Comparison of ENCODE assay signal across 8 cellular contexts in the genomic region with DNA sequence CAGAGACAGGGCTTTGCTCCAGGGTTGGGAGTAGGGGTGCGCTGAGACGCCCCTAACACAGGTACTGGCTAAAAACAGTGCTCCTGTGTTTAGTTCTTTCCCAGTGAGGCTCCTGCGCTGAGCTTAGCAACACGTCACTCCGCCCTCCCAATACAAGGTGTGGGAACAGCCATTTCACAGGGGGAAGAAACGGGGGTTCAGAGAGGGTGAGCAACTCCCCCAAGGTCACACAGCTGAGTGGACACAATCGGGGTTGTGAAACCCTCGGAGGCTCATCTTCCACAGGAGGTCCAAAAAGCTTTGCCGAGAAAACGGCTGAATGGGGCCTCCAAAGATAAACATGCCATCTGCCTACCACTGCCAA. TPM values are rescaled to one million over a fixed set of nuclear protein-coding genes. Genes with fewer than 3 reads are reported as not detected.
DNase-seq lines count a peak whose midpoint lies in the region; ATAC-seq, FAIRE-seq and TF ChIP-seq lines count a peak whose summit lies in the region.

No MANE protein-coding gene starts in this region.

- H3K9me3 Mint-ChIP-seq in Caco-2 (ENCODE audit: unreplicated experiment) (no peaks in the 10 kb centered on the region), natural killer cell (no peaks in the 10 kb centered on the region)

- H3K36me3 Mint-ChIP-seq in Caco-2 (ENCODE audit: insufficient read depth, unreplicated experiment) (peaks cover 14% of the 10 kb centered on the region), natural killer cell (no peaks in the 10 kb centered on the region)

- CTCF ChIA-PET in Caco-2 (lab: Charles Lee), result interaction anchor here (1.1 kb wide), 1 partner anchor 18 kb away, joined by 7 read pairs; a partner anchor contains a TSS

- POLR2A ChIA-PET in Caco-2 (lab: Charles Lee), result no interaction called here

- H3K4me3 ChIP-seq in Caco-2 (ENCODE audit: low read depth, low read length), result no peak overlapping the region; the same call in 1 of the 2 replicates
- peak overlapping the region; percentile 40 for H3K4me3 ChIP-seq in bronchial epithelial cell (ENCODE audit: low read depth, low read length)

- H3K4me3 Mint-ChIP-seq in Caco-2 (ENCODE audit: unreplicated experiment) (peak overlapping the region; percentile 63), natural killer cell (peak overlapping the region; percentile 92)

- H3K36me3 ChIP-seq in Caco-2 (ENCODE audit: control insufficient read depth, insufficient read depth, low read length) (no peaks in the 10 kb centered on the region; the same call in 1 of the 2 replicates), bronchial epithelial cell (ENCODE audit: control insufficient read depth, insufficient read depth, low read length) (no peaks in the 10 kb centered on the region)

- no peak overlapping the region for H3K27ac Mint-ChIP-seq in Caco-2 (ENCODE audit: unreplicated experiment)
- H3K27ac Mint-ChIP-seq in natural killer cell, result no peak overlapping the region

- H3K4me1 ChIP-seq in Caco-2, result 0 out of 2 replicates have a peak, but pooled peaks cover 6% of the 10 kb centered on the region

- H3K9me3 ChIP-seq in Caco-2, result no peaks in the 10 kb centered on the region

- intact Hi-C loops in Caco-2 (cut with micrococcal nuclease; ENCODE audit: unreplicated experiment), result no loop called here
- intact Hi-C loops in natural killer cell (cut with micrococcal nuclease), result no loop called here

- no peak for FAIRE-seq in bronchial epithelial cell (lab: Jason Lieb, UNC)

- DNase-seq in Caco-2 (no peak), bronchial epithelial cell (ENCODE audit: low read depth) (no peak), natural killer cell (no peak), NCI-H2107 (lab: John Stamatoyannopoulos, UW) (no peak), RKO (ENCODE audit: low spot score) (no peak), HuH-7.5 (ENCODE audit: low spot score) (no peak)

- H3K27me3 Mint-ChIP-seq in Caco-2 (ENCODE audit: insufficient read depth, unreplicated experiment), result no peaks in the 10 kb centered on the region
- no peaks in the 10 kb centered on the region for H3K27me3 Mint-ChIP-seq in natural killer cell (ENCODE audit: low read depth in 2 of 2)

- H3K4me1 Mint-ChIP-seq in Caco-2 (ENCODE audit: low read depth, unreplicated experiment), result no peaks in the 10 kb centered on the region
- H3K4me1 Mint-ChIP-seq in natural killer cell, result peaks cover 17 to 19% of the 10 kb centered on the region in 2 donors

- BruUV-seq in Caco-2 (replicated peaks; lab: Mats Ljungman, UMichigan), result no TSS peak

- H3K27me3 ChIP-seq in Caco-2 (replicated peaks; ENCODE audit: control insufficient read depth, insufficient read depth, low read length) (no peaks in the 10 kb centered on the region), bronchial epithelial cell (ENCODE audit: control insufficient read depth, insufficient read depth, low read length) (no peaks in the 10 kb centered on the region)

- TF ChIP-seq CTCF in Caco-2 (IDR thresholded peaks at IDR 0.05; ENCODE audit: insufficient read depth in 1 of 2, low read depth in 1 of 2, low read length in 1 of 2, severe bottlenecking in 1 of 2, unreplicated experiment in 1 of 2) (no peak), bronchial epithelial cell (IDR thresholded peaks at IDR 0.05; ENCODE audit: insufficient read depth, low read length, severe bottlenecking) (no peak), natural killer cell (IDR thresholded peaks at IDR 0.05) (no peak)

- peak; percentile 8 for ATAC-seq in HG02870 (IDR thresholded peaks at IDR 0.05; ENCODE audit: unreplicated experiment)
- no peak for ATAC-seq in natural killer cell
- ATAC-seq in esophagus mucosa, result no peak

RNA-seq across cellular contexts. Expression of a gene that starts 0.6 kb away (rescaled TPM):
- total RNA-seq in Caco-2 (2022), result 1.1 and 1.3 TPM in 2 replicates
- 0.26 and 0.38 TPM in 2 replicates for total RNA-seq in bronchial epithelial cell
- total RNA-seq in natural killer cell, result 1 to 10 TPM; 2.2 to 5.1 (median 4.8) TPM
- total RNA-seq in esophagus mucosa, result 0.56 TPM

RNA-seq across cellular contexts. Expression of a gene that starts 17.9 kb away (rescaled TPM):
- total RNA-seq in Caco-2 (2022), result 17.1 and 18.3 TPM in 2 replicates
- 22.1 and 35.8 TPM in 2 replicates for total RNA-seq in bronchial epithelial cell
- 10 to 100 TPM; 29.1 to 35.6 (median 32.9) TPM for total RNA-seq in natural killer cell
- 4.6 TPM for total RNA-seq in esophagus mucosa

RNA-seq across cellular contexts. Expression of a gene that starts 34.7 kb away (rescaled TPM):
- total RNA-seq in Caco-2 (2022) (8.5 and 11.3 TPM in 2 replicates), bronchial epithelial cell (21.1 and 31.7 TPM in 2 replicates), natural killer cell (1 to 10 TPM in 2 of 3 donors, under 1 TPM in 1; 0.77 to 1.5 (median 1.2) TPM), esophagus mucosa (26.6 TPM)

RNA-seq across cellular contexts. Expression of a gene that starts 35.1 kb away (rescaled TPM):
- total RNA-seq in Caco-2 (2022), result 52.4 and 56.7 TPM in 2 replicates
- total RNA-seq in bronchial epithelial cell, result 48.1 and 49.5 TPM in 2 replicates
- total RNA-seq in natural killer cell, result 10 to 100 TPM; 48.5 to 50.4 (median 49.2) TPM
- 54.8 TPM for total RNA-seq in esophagus mucosa

RNA-seq across cellular contexts. Expression of a gene that starts 48.9 kb away (rescaled TPM):
- total RNA-seq in Caco-2 (2022), result 77.3 and 82.9 TPM in 2 replicates
- total RNA-seq in bronchial epithelial cell, result 0.53 and 2.6 TPM in 2 replicates
- total RNA-seq in natural killer cell, result 1 to 10 TPM in 2 of 3 donors, under 1 TPM in 1; 0.28 to 2.5 (median 1.5) TPM
- 12.9 TPM for total RNA-seq in esophagus mucosa
